Comparison of ENCODE assay signal across 2 cellular contexts in genomic region chr1:232648316-232648715, GRCh38.
TF ChIP-seq lines count a peak whose summit lies in the region.

No MANE protein-coding gene starts in this region.

TF ChIP-seq in endothelial cell of umbilical vein, 7 proteins besides CTCF, POLR2A, EP300 and RAD21:
- no peak for TF ChIP-seq EZH2 (IDR thresholded peaks at IDR 0.05; ENCODE audit: borderline replicate concordance, low read depth, low read length, severe bottlenecking)

TF ChIP-seq in HEK293T, 16 proteins besides CTCF, POLR2A, EP300 and RAD21:
- no peak for TF ChIP-seq SUZ12 (IDR thresholded peaks at IDR 0.05)
- TF ChIP-seq FOXA1 (IDR thresholded peaks at IDR 0.05): no peak
- TF ChIP-seq NFRKB (IDR thresholded peaks at IDR 0.05): no peak
- no peak for TF ChIP-seq L3MBTL2 (conservative IDR thresholded peaks at IDR 0.05)
- no peak for TF ChIP-seq HDGF (IDR thresholded peaks at IDR 0.05; ENCODE audit: borderline replicate concordance)
- TF ChIP-seq FOXM1 (IDR thresholded peaks at IDR 0.05; ENCODE audit: borderline replicate concordance): no peak
- TF ChIP-seq TARDBP (IDR thresholded peaks at IDR 0.05): no peak
- TF ChIP-seq PKNOX1 (IDR thresholded peaks at IDR 0.05): no peak
- TF ChIP-seq FOXK2 (IDR thresholded peaks at IDR 0.05): no peak
- TF ChIP-seq ZNF384 (IDR thresholded peaks at IDR 0.05): no peak
- TF ChIP-seq SP1 (IDR thresholded peaks at IDR 0.05): no peak
- TF ChIP-seq ELF4 (IDR thresholded peaks at IDR 0.05): no peak
- TF ChIP-seq LEF1 (IDR thresholded peaks at IDR 0.05; ENCODE audit: borderline replicate concordance): no peak
- no peak for TF ChIP-seq CTBP1 (IDR thresholded peaks at IDR 0.05; ENCODE audit: borderline replicate concordance)
